In the genomic region with DNA sequence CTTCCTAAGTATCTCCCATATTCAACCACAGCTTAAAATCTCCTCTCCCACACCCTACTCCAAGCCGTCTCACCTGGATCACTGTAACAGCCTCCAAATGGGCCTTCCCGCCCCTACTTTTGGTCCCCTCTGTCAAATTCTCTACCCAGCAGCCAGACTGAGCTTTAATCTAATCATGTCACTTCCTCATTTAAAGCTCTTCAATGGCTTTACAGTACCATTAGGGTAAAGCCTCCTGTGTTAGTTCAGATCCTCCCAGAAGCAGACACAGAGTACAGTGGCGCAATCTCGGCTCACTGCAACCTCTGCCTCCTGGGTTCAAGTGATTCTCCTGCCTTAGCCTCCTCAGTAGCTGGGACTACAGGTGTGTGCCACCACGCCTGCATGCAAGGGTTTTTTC, we compare ENCODE assay signal across 2 cellular contexts.
TF ChIP-seq lines count a peak whose summit lies in the region.

No MANE protein-coding gene starts in this region.

TF ChIP-seq in GM12891, 5 proteins besides CTCF, POLR2A, EP300 and RAD21:
- TF ChIP-seq POLR2AphosphoS5 (IDR thresholded peaks at IDR 0.05; ENCODE audit: low read depth, low read length): no peak
- peak; percentile 89 for TF ChIP-seq SPI1 (IDR thresholded peaks at IDR 0.05; ENCODE audit: low read depth, low read length)
- no peak for TF ChIP-seq PAX5 (IDR thresholded peaks at IDR 0.05; ENCODE audit: insufficient read depth, low read length, severe bottlenecking)
- TF ChIP-seq POU2F2 (IDR thresholded peaks at IDR 0.05; ENCODE audit: low read depth, low read length): no peak
- TF ChIP-seq TAF1 (IDR thresholded peaks at IDR 0.05; ENCODE audit: low read depth, low read length): no peak

TF ChIP-seq in GM12878, 131 proteins besides CTCF, POLR2A, EP300 and RAD21:
- TF ChIP-seq IRF3 (IDR thresholded peaks at IDR 0.05) (no peak), JUNB (IDR thresholded peaks at IDR 0.05) (no peak), SPI1 (IDR thresholded peaks at IDR 0.05; ENCODE audit: borderline replicate concordance, insufficient read depth, low read depth, low read length) (peak; percentile 88)
